Comparison of ENCODE assay signal across 1 cellular context in the genomic region with DNA sequence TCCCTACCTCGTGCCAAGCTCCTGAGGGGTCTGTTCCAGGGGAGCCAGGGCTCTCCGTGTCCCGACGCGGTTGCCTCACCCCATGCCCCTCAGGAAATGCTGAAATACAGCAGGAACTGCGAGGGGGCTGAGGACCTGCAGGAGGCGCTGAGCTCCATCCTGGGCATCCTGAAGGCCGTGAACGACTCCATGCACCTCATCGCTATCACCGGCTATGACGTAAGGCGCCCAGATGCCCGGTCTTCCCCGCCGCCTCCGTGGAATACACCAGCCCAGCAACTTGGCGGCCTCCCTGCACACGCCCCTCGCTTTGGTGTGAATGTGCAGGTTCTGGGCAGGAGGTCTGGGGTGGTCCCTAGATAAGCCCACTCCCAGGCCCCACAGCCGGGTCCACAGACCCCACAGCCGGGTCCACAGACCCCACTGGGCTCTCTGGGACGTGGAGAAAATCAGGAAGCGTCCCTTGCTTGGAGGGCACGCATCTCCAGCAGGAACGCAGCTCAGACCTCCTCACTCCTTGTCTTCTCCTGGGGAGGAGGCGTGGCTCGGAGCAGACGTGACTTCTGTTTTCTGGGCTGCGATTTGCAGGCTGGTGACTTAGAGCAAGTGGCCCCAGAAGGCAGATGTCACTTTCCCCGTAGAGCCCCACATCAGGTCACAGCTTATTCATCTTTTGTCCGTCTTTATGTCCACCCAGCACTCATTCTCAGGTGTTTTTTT.
TF ChIP-seq lines count a peak whose summit lies in the region.

No MANE protein-coding gene starts in this region.

TF ChIP-seq in GM23338, 12 proteins besides CTCF, POLR2A, EP300 and RAD21 (continued from another document):
- TF ChIP-seq, protein P1, sequence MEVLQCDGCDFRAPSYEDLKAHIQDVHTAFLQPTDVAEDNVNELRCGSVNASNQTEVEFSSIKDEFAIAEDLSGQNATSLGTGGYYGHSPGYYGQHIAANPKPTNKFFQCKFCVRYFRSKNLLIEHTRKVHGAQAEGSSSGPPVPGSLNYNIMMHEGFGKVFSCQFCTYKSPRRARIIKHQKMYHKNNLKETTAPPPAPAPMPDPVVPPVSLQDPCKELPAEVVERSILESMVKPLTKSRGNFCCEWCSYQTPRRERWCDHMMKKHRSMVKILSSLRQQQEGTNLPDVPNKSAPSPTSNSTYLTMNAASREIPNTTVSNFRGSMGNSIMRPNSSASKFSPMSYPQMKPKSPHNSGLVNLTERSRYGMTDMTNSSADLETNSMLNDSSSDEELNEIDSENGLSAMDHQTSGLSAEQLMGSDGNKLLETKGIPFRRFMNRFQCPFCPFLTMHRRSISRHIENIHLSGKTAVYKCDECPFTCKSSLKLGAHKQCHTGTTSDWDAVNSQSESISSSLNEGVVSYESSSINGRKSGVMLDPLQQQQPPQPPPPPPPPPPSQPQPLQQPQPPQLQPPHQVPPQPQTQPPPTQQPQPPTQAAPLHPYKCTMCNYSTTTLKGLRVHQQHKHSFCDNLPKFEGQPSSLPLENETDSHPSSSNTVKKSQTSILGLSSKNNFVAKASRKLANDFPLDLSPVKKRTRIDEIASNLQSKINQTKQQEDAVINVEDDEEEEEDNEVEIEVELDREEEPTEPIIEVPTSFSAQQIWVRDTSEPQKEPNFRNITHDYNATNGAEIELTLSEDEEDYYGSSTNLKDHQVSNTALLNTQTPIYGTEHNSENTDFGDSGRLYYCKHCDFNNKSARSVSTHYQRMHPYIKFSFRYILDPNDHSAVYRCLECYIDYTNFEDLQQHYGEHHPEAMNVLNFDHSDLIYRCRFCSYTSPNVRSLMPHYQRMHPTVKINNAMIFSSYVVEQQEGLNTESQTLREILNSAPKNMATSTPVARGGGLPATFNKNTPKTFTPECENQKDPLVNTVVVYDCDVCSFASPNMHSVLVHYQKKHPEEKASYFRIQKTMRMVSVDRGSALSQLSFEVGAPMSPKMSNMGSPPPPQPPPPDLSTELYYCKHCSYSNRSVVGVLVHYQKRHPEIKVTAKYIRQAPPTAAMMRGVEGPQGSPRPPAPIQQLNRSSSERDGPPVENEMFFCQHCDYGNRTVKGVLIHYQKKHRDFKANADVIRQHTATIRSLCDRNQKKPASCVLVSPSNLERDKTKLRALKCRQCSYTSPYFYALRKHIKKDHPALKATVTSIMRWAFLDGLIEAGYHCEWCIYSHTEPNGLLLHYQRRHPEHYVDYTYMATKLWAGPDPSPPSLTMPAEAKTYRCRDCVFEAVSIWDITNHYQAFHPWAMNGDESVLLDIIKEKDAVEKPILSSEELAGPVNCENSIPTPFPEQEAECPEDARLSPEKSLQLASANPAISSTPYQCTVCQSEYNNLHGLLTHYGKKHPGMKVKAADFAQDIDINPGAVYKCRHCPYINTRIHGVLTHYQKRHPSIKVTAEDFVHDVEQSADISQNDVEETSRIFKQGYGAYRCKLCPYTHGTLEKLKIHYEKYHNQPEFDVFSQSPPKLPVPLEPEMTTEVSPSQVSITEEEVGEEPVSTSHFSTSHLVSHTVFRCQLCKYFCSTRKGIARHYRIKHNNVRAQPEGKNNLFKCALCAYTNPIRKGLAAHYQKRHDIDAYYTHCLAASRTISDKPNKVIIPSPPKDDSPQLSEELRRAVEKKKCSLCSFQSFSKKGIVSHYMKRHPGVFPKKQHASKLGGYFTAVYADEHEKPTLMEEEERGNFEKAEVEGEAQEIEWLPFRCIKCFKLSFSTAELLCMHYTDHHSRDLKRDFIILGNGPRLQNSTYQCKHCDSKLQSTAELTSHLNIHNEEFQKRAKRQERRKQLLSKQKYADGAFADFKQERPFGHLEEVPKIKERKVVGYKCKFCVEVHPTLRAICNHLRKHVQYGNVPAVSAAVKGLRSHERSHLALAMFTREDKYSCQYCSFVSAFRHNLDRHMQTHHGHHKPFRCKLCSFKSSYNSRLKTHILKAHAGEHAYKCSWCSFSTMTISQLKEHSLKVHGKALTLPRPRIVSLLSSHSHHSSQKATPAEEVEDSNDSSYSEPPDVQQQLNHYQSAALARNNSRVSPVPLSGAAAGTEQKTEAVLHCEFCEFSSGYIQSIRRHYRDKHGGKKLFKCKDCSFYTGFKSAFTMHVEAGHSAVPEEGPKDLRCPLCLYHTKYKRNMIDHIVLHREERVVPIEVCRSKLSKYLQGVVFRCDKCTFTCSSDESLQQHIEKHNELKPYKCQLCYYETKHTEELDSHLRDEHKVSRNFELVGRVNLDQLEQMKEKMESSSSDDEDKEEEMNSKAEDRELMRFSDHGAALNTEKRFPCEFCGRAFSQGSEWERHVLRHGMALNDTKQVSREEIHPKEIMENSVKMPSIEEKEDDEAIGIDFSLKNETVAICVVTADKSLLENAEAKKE (CRISPR knock-in tag; IDR thresholded peaks at IDR 0.05) = no peak
- TF ChIP-seq EZH2phosphoT487 (IDR thresholded peaks at IDR 0.05; ENCODE audit: unreplicated experiment) = no peak
- TF ChIP-seq, protein P2, sequence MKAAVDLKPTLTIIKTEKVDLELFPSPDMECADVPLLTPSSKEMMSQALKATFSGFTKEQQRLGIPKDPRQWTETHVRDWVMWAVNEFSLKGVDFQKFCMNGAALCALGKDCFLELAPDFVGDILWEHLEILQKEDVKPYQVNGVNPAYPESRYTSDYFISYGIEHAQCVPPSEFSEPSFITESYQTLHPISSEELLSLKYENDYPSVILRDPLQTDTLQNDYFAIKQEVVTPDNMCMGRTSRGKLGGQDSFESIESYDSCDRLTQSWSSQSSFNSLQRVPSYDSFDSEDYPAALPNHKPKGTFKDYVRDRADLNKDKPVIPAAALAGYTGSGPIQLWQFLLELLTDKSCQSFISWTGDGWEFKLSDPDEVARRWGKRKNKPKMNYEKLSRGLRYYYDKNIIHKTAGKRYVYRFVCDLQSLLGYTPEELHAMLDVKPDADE (IDR thresholded peaks at IDR 0.05) = no peak
- no peak for TF ChIP-seq EZH2 (IDR thresholded peaks at IDR 0.05; ENCODE audit: low read depth, unreplicated experiment)
- TF ChIP-seq, protein P3, sequence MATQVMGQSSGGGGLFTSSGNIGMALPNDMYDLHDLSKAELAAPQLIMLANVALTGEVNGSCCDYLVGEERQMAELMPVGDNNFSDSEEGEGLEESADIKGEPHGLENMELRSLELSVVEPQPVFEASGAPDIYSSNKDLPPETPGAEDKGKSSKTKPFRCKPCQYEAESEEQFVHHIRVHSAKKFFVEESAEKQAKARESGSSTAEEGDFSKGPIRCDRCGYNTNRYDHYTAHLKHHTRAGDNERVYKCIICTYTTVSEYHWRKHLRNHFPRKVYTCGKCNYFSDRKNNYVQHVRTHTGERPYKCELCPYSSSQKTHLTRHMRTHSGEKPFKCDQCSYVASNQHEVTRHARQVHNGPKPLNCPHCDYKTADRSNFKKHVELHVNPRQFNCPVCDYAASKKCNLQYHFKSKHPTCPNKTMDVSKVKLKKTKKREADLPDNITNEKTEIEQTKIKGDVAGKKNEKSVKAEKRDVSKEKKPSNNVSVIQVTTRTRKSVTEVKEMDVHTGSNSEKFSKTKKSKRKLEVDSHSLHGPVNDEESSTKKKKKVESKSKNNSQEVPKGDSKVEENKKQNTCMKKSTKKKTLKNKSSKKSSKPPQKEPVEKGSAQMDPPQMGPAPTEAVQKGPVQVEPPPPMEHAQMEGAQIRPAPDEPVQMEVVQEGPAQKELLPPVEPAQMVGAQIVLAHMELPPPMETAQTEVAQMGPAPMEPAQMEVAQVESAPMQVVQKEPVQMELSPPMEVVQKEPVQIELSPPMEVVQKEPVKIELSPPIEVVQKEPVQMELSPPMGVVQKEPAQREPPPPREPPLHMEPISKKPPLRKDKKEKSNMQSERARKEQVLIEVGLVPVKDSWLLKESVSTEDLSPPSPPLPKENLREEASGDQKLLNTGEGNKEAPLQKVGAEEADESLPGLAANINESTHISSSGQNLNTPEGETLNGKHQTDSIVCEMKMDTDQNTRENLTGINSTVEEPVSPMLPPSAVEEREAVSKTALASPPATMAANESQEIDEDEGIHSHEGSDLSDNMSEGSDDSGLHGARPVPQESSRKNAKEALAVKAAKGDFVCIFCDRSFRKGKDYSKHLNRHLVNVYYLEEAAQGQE (IDR thresholded peaks at IDR 0.05; ENCODE audit: unreplicated experiment) = no peak
- no peak for TF ChIP-seq CREB1 (CRISPR knock-in tag; IDR thresholded peaks at IDR 0.05; ENCODE audit: low read depth)
- TF ChIP-seq ZNF114 (CRISPR knock-in tag; IDR thresholded peaks at IDR 0.05) = no peak
- TF ChIP-seq ZNF331 (CRISPR knock-in tag; IDR thresholded peaks at IDR 0.05; ENCODE audit: low read depth) = no peak
